In genomic region chr3:179603831-179604230, GRCh38 we compare ENCODE assay signal across 8 cellular contexts. TPM values are rescaled to one million over a fixed set of nuclear protein-coding genes. Genes with fewer than 3 reads are reported as not detected.
DNase-seq lines count a peak whose midpoint lies in the region; ATAC-seq, FAIRE-seq and TF ChIP-seq lines count a peak whose summit lies in the region.

No MANE protein-coding gene starts in this region.

- peak overlapping the region; percentile 99 for H3K4me3 ChIP-seq in right cardiac atrium (ENCODE audit: low read length)
- peak overlapping the region; percentile 55 to 72 for H3K4me3 ChIP-seq in small intestine (ENCODE audit: low read depth in 1 of 2, low read length in 2 of 2)

- WGBS in right cardiac atrium: 3% methylated on average over 3 of the region's 3 CpGs
- WGBS in small intestine, 3 donors: 0 to 1% (median 1%) methylated on average over 3 of the region's 3 CpGs

- H3K4me1 ChIP-seq in right cardiac atrium (ENCODE audit: control insufficient read depth, insufficient read depth, low read length) (no peaks in the 10 kb centered on the region), small intestine (ENCODE audit: control insufficient read depth in 2 of 2, insufficient read depth in 1 of 2, low read depth in 1 of 2, low read length in 1 of 2) (peaks cover 0 to 2% of the 10 kb centered on the region in 2 donors)

- TF ChIP-seq CTCF in VCaP (conservative IDR thresholded peaks at IDR 0.05): no peak

- DNase-seq in DMS53 (lab: John Stamatoyannopoulos, UW) (peak; percentile 38), DMS53 treated with DMSO at 0.1 percent for 48 hours (lab: John Stamatoyannopoulos, UW; ENCODE audit: unreplicated experiment) (no peak), right cardiac atrium (no peak), small intestine (peak; percentile 1), hypothalamus (lab: John Stamatoyannopoulos, UW) (no peak)
- no peak for DNase-seq in central memory CD4-positive, alpha-beta T cell

- no peak for FAIRE-seq in small intestine (lab: Jason Lieb, UNC)

- H3K27me3 ChIP-seq in right cardiac atrium (ENCODE audit: control insufficient read depth, insufficient read depth): no peaks in the 10 kb centered on the region
- H3K27me3 ChIP-seq in small intestine (ENCODE audit: control insufficient read depth in 2 of 2, insufficient read depth in 2 of 2, low read length in 2 of 2): no peaks in the 10 kb centered on the region

- intact Hi-C loops in right cardiac atrium (cut with DNase I): no loop called here

- ATAC-seq in right cardiac atrium: no peak
- no peak for ATAC-seq in GM18867 (IDR thresholded peaks at IDR 0.05; ENCODE audit: unreplicated experiment)

- H3K9me3 ChIP-seq in right cardiac atrium (ENCODE audit: control insufficient read depth, low read length) (no peaks in the 10 kb centered on the region), small intestine (ENCODE audit: control insufficient read depth, low read depth) (no peaks in the 10 kb centered on the region)

- H3K27ac ChIP-seq in VCaP (peak overlapping the region; percentile 80), right cardiac atrium (ENCODE audit: low read length) (peak overlapping the region; percentile 99), small intestine (ENCODE audit: low read depth in 1 of 2, low read length in 1 of 2) (peak overlapping the region; percentile 56 to 98)

- H3K36me3 ChIP-seq in small intestine (ENCODE audit: control insufficient read depth in 2 of 2, insufficient read depth in 2 of 2, low read length in 2 of 2): peaks cover 0 to 5% of the 10 kb centered on the region in 2 donors

RNA-seq across cellular contexts. Expression of gene MRPL47, which starts 0.6 kb away (rescaled TPM):
- total RNA-seq in right cardiac atrium: 10 to 100 TPM; 33.0 to 48.2 (median 38.3) TPM
- polyA plus RNA-seq in right cardiac atrium: 76.3 TPM
- polyA plus RNA-seq in small intestine: 10 to 100 TPM; 48.4 to 56.0 (median 51.9) TPM

RNA-seq across cellular contexts. Expression of gene NDUFB5, which starts 0.8 kb away (rescaled TPM):
- total RNA-seq in right cardiac atrium: 100 to 1,000 TPM; 224 to 284 (median 270) TPM
- polyA plus RNA-seq in right cardiac atrium (262 TPM), small intestine (100 to 1,000 TPM; 124 to 184 (median 168) TPM)

RNA-seq across cellular contexts. Expression of gene ACTL6A, which starts 41.1 kb away (rescaled TPM):
- 10 to 100 TPM; 16.1 to 25.0 (median 19.7) TPM for total RNA-seq in right cardiac atrium
- polyA plus RNA-seq in right cardiac atrium (24.1 TPM), small intestine (10 to 100 TPM; 31.3 to 44.8 (median 31.9) TPM)

RNA-seq across cellular contexts. Expression of gene USP13, which starts 49.0 kb away (rescaled TPM):
- 100 to 1,000 TPM in 1 of 4 donors, 10 to 100 TPM in 3; 59.5 to 101 (median 74.9) TPM for total RNA-seq in right cardiac atrium
- polyA plus RNA-seq in right cardiac atrium (20.0 TPM), small intestine (1 to 10 TPM in 1 of 3 donors, under 1 TPM in 2; 0.22 to 2.9 (median 0.81) TPM)

Comparison
In these comparisons a context has a peak if more than half of its experiments do, and no peak if none do; other contexts are left out.
1. DNase-seq: peak in DMS53 (single experiment) and small intestine (single experiment); none in DMS53 treated with DMSO at 0.1 percent for 48 hours (single experiment), right cardiac atrium (0 of 3), hypothalamus (0 of 51) and central memory CD4-positive, alpha-beta T cell (single experiment).
2. Peak in every context shown above with its lines, with median percentiles within 50 percentile points of each other: H3K27ac ChIP-seq.